1 cellular context compared by ENCODE assay signal in the genomic region with DNA sequence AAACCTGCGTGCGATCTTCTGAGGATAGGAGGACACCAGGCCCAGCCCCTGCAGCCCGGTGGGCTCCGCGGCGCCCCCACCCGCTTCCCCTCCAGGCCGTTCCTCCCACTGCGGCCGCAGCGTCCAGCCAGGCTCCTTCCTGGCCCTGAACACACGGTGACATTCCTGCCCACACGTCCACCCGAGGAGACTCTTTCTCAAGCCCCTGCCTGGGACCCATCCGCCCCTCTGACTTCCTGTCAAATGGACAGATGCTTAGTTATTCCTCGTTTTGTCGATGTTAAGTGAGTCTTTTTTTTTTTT.
TF ChIP-seq lines count a peak whose summit lies in the region.

No MANE protein-coding gene starts in this region.

TF ChIP-seq in GM23338, 12 proteins besides CTCF, POLR2A, EP300 and RAD21 (continued from another document):
- no peak for TF ChIP-seq ZNF462 (CRISPR knock-in tag; IDR thresholded peaks at IDR 0.05)
- TF ChIP-seq, protein P1, sequence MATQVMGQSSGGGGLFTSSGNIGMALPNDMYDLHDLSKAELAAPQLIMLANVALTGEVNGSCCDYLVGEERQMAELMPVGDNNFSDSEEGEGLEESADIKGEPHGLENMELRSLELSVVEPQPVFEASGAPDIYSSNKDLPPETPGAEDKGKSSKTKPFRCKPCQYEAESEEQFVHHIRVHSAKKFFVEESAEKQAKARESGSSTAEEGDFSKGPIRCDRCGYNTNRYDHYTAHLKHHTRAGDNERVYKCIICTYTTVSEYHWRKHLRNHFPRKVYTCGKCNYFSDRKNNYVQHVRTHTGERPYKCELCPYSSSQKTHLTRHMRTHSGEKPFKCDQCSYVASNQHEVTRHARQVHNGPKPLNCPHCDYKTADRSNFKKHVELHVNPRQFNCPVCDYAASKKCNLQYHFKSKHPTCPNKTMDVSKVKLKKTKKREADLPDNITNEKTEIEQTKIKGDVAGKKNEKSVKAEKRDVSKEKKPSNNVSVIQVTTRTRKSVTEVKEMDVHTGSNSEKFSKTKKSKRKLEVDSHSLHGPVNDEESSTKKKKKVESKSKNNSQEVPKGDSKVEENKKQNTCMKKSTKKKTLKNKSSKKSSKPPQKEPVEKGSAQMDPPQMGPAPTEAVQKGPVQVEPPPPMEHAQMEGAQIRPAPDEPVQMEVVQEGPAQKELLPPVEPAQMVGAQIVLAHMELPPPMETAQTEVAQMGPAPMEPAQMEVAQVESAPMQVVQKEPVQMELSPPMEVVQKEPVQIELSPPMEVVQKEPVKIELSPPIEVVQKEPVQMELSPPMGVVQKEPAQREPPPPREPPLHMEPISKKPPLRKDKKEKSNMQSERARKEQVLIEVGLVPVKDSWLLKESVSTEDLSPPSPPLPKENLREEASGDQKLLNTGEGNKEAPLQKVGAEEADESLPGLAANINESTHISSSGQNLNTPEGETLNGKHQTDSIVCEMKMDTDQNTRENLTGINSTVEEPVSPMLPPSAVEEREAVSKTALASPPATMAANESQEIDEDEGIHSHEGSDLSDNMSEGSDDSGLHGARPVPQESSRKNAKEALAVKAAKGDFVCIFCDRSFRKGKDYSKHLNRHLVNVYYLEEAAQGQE (IDR thresholded peaks at IDR 0.05; ENCODE audit: unreplicated experiment) = no peak
